Comparison of ENCODE assay signal across 7 cellular contexts in genomic region chr15:29821416-29822099, GRCh38.
A peak's percentile ranks its signal among the peaks of the same experiment; 100 is the strongest.
DNase-seq lines count a peak whose midpoint lies in the region; ATAC-seq lines count a peak whose summit lies in the region.

No MANE protein-coding gene starts in this region.

- DNase-seq in GM04504 (ENCODE audit: low read depth) = peak; percentile 58
- DNase-seq in RPMI8226 = peak; percentile 48
- DNase-seq in stimulated activated CD4-positive, alpha-beta T cell treated with anti-CD3 and anti-CD28 coated beads, Interleukin-2, amount 100 ng/mL, for 4 hours (ENCODE audit: low read depth) = peak; percentile 2
- no peak for DNase-seq in foreskin melanocyte

- no peaks in the 10 kb centered on the region for H3K27me3 ChIP-seq in layer of hippocampus (ENCODE audit: control insufficient read depth, insufficient read depth, low read length)

- peak overlapping the region; percentile 72 for H3K27ac ChIP-seq in cingulate gyrus (ENCODE audit: low read depth, low read length)
- H3K27ac ChIP-seq in layer of hippocampus (ENCODE audit: low read depth, low read length) = peak overlapping the region; percentile 73

- peak; percentile 66 for ATAC-seq in HG02973 (IDR thresholded peaks at IDR 0.05; ENCODE audit: unreplicated experiment)
